Comparison of ENCODE assay signal across 8 cellular contexts in the genomic region with DNA sequence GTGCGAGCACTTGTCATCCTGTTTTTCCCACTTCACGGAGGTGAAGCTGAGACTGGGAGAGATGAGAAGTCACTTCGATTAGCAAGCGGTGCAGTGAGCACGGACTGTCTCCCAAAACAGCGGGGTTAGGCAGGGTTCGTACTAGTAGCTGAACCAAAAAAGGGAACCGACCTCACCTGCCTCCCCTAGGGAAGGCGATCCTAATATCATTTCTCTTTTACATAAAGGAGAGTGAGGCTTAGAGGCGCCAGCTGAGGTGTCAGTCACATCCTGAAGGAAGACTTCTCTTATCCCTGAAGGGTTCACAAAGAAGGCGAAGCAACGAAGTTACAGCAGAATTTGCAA. TPM values are rescaled to one million over a fixed set of nuclear protein-coding genes. Genes with fewer than 3 reads are reported as not detected.
DNase-seq lines count a peak whose midpoint lies in the region; TF ChIP-seq lines count a peak whose summit lies in the region.

No MANE protein-coding gene starts in this region.

- peaks cover 19% of the 10 kb centered on the region for H3K36me3 Mint-ChIP-seq in activated naive CD4-positive, alpha-beta T cell treated with anti-CD3 and anti-CD28 coated beads for 36 hours (ENCODE audit: low read depth)
- H3K36me3 Mint-ChIP-seq in IgD-negative memory B cell = no peaks in the 10 kb centered on the region
- H3K36me3 Mint-ChIP-seq in osteocyte (ENCODE audit: unreplicated experiment) = peaks cover 9% of the 10 kb centered on the region

- no peaks in the 10 kb centered on the region for H3K9me3 ChIP-seq in duodenal mucosa (ENCODE audit: control insufficient read depth in 1 of 2, low read length in 2 of 2)

- H3K27ac Mint-ChIP-seq in activated naive CD4-positive, alpha-beta T cell treated with anti-CD3 and anti-CD28 coated beads for 36 hours = peak overlapping the region; percentile 91
- peak overlapping the region; percentile 83 to 97 (median 97) for H3K27ac Mint-ChIP-seq in IgD-negative memory B cell
- H3K27ac Mint-ChIP-seq in osteocyte (ENCODE audit: unreplicated experiment) = peak overlapping the region; percentile 90

- intact Hi-C loops in activated naive CD4-positive, alpha-beta T cell treated with anti-CD3 and anti-CD28 coated beads for 36 hours (cut with micrococcal nuclease) = loop anchor here (5.0 kb wide), 2 partner anchors 705 to 840 kb away; a partner anchor contains a TSS

- peaks cover 32% of the 10 kb centered on the region for H3K4me1 Mint-ChIP-seq in activated naive CD4-positive, alpha-beta T cell treated with anti-CD3 and anti-CD28 coated beads for 36 hours (ENCODE audit: low read depth)
- H3K4me1 Mint-ChIP-seq in IgD-negative memory B cell (peaks cover 14 to 31% (median 31%) of the 10 kb centered on the region in 3 donors), osteocyte (ENCODE audit: unreplicated experiment) (peaks cover 21% of the 10 kb centered on the region)

- H3K27me3 ChIP-seq in duodenal mucosa (ENCODE audit: control insufficient read depth in 1 of 2, insufficient read depth in 2 of 2, low read length in 2 of 2) = peaks cover 12 to 13% of the 10 kb centered on the region in 2 donors

- peak overlapping the region; percentile 84 to 96 for H3K4me3 ChIP-seq in duodenal mucosa (ENCODE audit: low read depth in 1 of 2, low read length in 2 of 2)

- peak overlapping the region; percentile 94 to 96 for H3K9ac ChIP-seq in duodenal mucosa (ENCODE audit: low read depth in 1 of 2, low read length in 2 of 2)

- DNase-seq in activated naive CD4-positive, alpha-beta T cell treated with anti-CD3 and anti-CD28 coated beads for 36 hours = no peak
- no peak for DNase-seq in activated naive CD4-positive, alpha-beta T cell (lab: John Stamatoyannopoulos, UW)
- DNase-seq in osteocyte (ENCODE audit: extremely low spot score, unreplicated experiment) (no peak), dermis blood vessel endothelial cell (no peak), NCI-H748 (lab: John Stamatoyannopoulos, UW; ENCODE audit: unreplicated experiment) (no peak), activated gamma-delta T cell (lab: John Stamatoyannopoulos, UW) (no peak)

- CTCF ChIA-PET in activated naive CD4-positive, alpha-beta T cell treated with anti-CD3 and anti-CD28 coated beads for 36 hours (lab: Charles Lee) = interaction anchor here (0.6 to 1.6 kb wide), 5 partner anchors 24 to 212 kb away, joined by 3 to 5 read pairs (median 3); no protein-coding TSS in a partner anchor

- no peaks in the 10 kb centered on the region for H3K27me3 Mint-ChIP-seq in activated naive CD4-positive, alpha-beta T cell treated with anti-CD3 and anti-CD28 coated beads for 36 hours (ENCODE audit: low read depth)
- no peaks in the 10 kb centered on the region for H3K27me3 Mint-ChIP-seq in IgD-negative memory B cell
- H3K27me3 Mint-ChIP-seq in osteocyte (ENCODE audit: unreplicated experiment) = no peaks in the 10 kb centered on the region

- H3K4me3 Mint-ChIP-seq in activated naive CD4-positive, alpha-beta T cell treated with anti-CD3 and anti-CD28 coated beads for 36 hours = peak overlapping the region; percentile 99
- peak overlapping the region; percentile 91 to 99 (median 99) for H3K4me3 Mint-ChIP-seq in IgD-negative memory B cell
- H3K4me3 Mint-ChIP-seq in osteocyte (ENCODE audit: unreplicated experiment) = peak overlapping the region; percentile 98

- H3K9me3 Mint-ChIP-seq in activated naive CD4-positive, alpha-beta T cell treated with anti-CD3 and anti-CD28 coated beads for 36 hours = no peaks in the 10 kb centered on the region
- no peaks in the 10 kb centered on the region for H3K9me3 Mint-ChIP-seq in IgD-negative memory B cell
- no peaks in the 10 kb centered on the region for H3K9me3 Mint-ChIP-seq in osteocyte (ENCODE audit: unreplicated experiment)

- H3K4me1 ChIP-seq in duodenal mucosa (ENCODE audit: control insufficient read depth in 1 of 2, insufficient read depth in 2 of 2, low read length in 2 of 2) = peaks cover 5 to 17% of the 10 kb centered on the region in 2 donors

- H3K27ac ChIP-seq in duodenal mucosa (ENCODE audit: low read depth, low read length) = peak overlapping the region; percentile 42

- TF ChIP-seq CTCF in osteocyte (IDR thresholded peaks at IDR 0.05) = no peak

- peaks cover 3 to 6% of the 10 kb centered on the region in 2 donors for H3K36me3 ChIP-seq in duodenal mucosa (ENCODE audit: control insufficient read depth in 1 of 2, insufficient read depth in 2 of 2, low read length in 2 of 2)

RNA-seq across cellular contexts. Expression of a gene that starts 0.5 kb away (rescaled TPM):
- total RNA-seq in activated naive CD4-positive, alpha-beta T cell treated with anti-CD3 and anti-CD28 coated beads for 36 hours = 10 to 100 TPM; 33.5 to 33.7 TPM
- 45.2 TPM for polyA plus RNA-seq in IgD-negative memory B cell
- total RNA-seq in osteocyte = 83.3 and 89.7 TPM in 2 replicates
- total RNA-seq in dermis blood vessel endothelial cell = 88.0 and 101 TPM in 2 replicates

RNA-seq across cellular contexts. Expression of a gene that starts 3.2 kb away (rescaled TPM):
- 1 to 10 TPM; 3.9 to 5.1 TPM for total RNA-seq in activated naive CD4-positive, alpha-beta T cell treated with anti-CD3 and anti-CD28 coated beads for 36 hours
- 1.3 TPM for polyA plus RNA-seq in IgD-negative memory B cell
- total RNA-seq in osteocyte = 25.9 and 32.8 TPM in 2 replicates
- total RNA-seq in dermis blood vessel endothelial cell = 14.7 and 15.0 TPM in 2 replicates

RNA-seq across cellular contexts. Expression of a gene that starts 26.3 kb away (rescaled TPM):
- total RNA-seq in activated naive CD4-positive, alpha-beta T cell treated with anti-CD3 and anti-CD28 coated beads for 36 hours = 10 to 100 TPM; 42.1 to 43.1 TPM
- 38.1 TPM for polyA plus RNA-seq in IgD-negative memory B cell
- total RNA-seq in osteocyte = 15.5 and 19.8 TPM in 2 replicates
- 9.8 and 14.1 TPM in 2 replicates for total RNA-seq in dermis blood vessel endothelial cell

RNA-seq across cellular contexts. Expression of a gene that starts 26.5 kb away (rescaled TPM):
- total RNA-seq in activated naive CD4-positive, alpha-beta T cell treated with anti-CD3 and anti-CD28 coated beads for 36 hours = 100 to 1,000 TPM; 154 to 155 TPM
- polyA plus RNA-seq in IgD-negative memory B cell = 242 TPM
- total RNA-seq in osteocyte (79.3 and 83.8 TPM in 2 replicates), dermis blood vessel endothelial cell (27.9 and 47.3 TPM in 2 replicates)

RNA-seq across cellular contexts. Expression of a gene that starts 54.3 kb away (rescaled TPM):
- 10 to 100 TPM; 51.1 to 53.9 TPM for total RNA-seq in activated naive CD4-positive, alpha-beta T cell treated with anti-CD3 and anti-CD28 coated beads for 36 hours
- polyA plus RNA-seq in IgD-negative memory B cell = 54.1 TPM
- total RNA-seq in osteocyte (89.0 and 95.1 TPM in 2 replicates), dermis blood vessel endothelial cell (107 and 163 TPM in 2 replicates)
